In genomic region chr5:129428636-129429035, GRCh38 we compare ENCODE assay signal across 2 cellular contexts. TPM values are rescaled to one million over a fixed set of nuclear protein-coding genes. Genes with fewer than 3 reads are reported as not detected.
"Had no signal": no experiment of that assay in that cellular context is flagged by ENCODE, and none has a peak within 500 bp of the region (broad histone marks: within the 10 kb centered on the region; RNA-seq: fewer than 3 reads in every experiment).

No MANE protein-coding gene starts in this region.

RNA-seq across cellular contexts. Expression of gene ADAMTS19, which starts 31.5 kb away (rescaled TPM):
- total RNA-seq: GM23248, HFFc6 had no signal
- polyA plus RNA-seq: GM23248 had no signal
